20 cellular contexts compared by ENCODE assay signal in genomic region chr2:157068225-157068624, GRCh38.
"Had no signal": no experiment of that assay in that cellular context is flagged by ENCODE, and none has a peak within 500 bp of the region (broad histone marks: within the 10 kb centered on the region; RNA-seq: fewer than 3 reads in every experiment).

No MANE protein-coding gene starts in this region.

- H3K4me3 ChIP-seq: colonic mucosa, esophagus muscularis mucosa, gastrocnemius medialis, heart right ventricle, left lung, lower lobe of right lung, mucosa of descending colon had no signal

- ATAC-seq: effector memory CD8-positive, alpha-beta T cell; gastrocnemius medialis; heart right ventricle; left cardiac atrium; left lung; left ventricle myocardium superior; lower lobe of right lung; mucosa of descending colon; naive thymus-derived CD8-positive, alpha-beta T cell had no signal

- DNase-seq: colonic mucosa; cortex of kidney; effector CD8-positive, alpha-beta T cell; effector memory CD8-positive, alpha-beta T cell; endodermal cell; foreskin fibroblast; gastrocnemius medialis; glutamatergic neuron; head of caudate nucleus; heart right ventricle; hippocampal formation; left cardiac atrium; left lung; left ventricle myocardium superior; lower lobe of right lung; mesenchymal stem cell; mucosa of descending colon; naive B cell; naive thymus-derived CD8-positive, alpha-beta T cell had no signal
